In the genomic region with DNA sequence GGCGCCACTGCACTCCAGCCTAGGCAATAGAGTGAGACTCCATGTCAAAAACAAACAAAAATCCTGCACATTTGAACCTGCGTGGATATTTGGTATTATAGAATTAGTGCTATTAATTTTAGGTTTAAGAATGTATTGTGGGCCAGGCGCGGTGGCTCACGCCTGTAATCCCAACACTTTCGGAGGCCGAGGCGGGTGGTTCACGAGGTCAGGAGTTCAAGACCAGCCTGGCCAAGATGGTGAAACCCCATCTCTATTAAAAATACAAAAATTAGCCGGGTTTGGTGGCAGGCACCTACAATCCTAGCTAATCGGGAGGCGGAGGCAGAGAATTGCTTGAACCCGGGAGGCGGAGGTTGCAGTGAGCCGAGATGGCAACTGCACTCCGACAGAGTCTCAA, we compare ENCODE assay signal across 8 cellular contexts. TPM values are rescaled to one million over a fixed set of nuclear protein-coding genes. Genes with fewer than 3 reads are reported as not detected.
DNase-seq lines count a peak whose midpoint lies in the region; ATAC-seq and TF ChIP-seq lines count a peak whose summit lies in the region.
"Not testable (repeated sequence)": the region's sequence is repeated elsewhere in the genome, so short reads cannot be mapped to it uniquely, and the experiment has no call there.
"Had no signal": no experiment of that assay in that cellular context is flagged by ENCODE, and none has a peak within 500 bp of the region (broad histone marks: within the 10 kb centered on the region; RNA-seq: fewer than 3 reads in every experiment).

No MANE protein-coding gene starts in this region.

- peak overlapping the region; percentile 74 for H3K27ac Mint-ChIP-seq in Calu3 (ENCODE audit: unreplicated experiment)
- not testable (repeated sequence) for H3K27ac Mint-ChIP-seq in activated CD4-positive, alpha-beta memory T cell treated with anti-CD3 and anti-CD28 coated beads for 36 hours; activated naive CD4-positive, alpha-beta T cell treated with anti-CD3 and anti-CD28 coated beads for 36 hours
- H3K27ac Mint-ChIP-seq in naive B cell, result peak overlapping the region; percentile 44 to 94 (median 81)
- peak overlapping the region; percentile 90 for H3K27ac Mint-ChIP-seq in stimulated activated effector memory CD8-positive, alpha-beta T cell treated with anti-CD3 and anti-CD28 coated beads, Interleukin-12 subunit alpha, Interleukin-12 subunit beta, amount 100 ng/mL, for 72 hours

- TF ChIP-seq CTCF in Calu3 (IDR thresholded peaks at IDR 0.05; ENCODE audit: unreplicated experiment); SU-DHL-6 (IDR thresholded peaks at IDR 0.05; ENCODE audit: insufficient read depth, low read length, poor library complexity, severe bottlenecking); mammary epithelial cell (conservative IDR thresholded peaks at IDR 0.05 in 1 of 2, IDR thresholded peaks at IDR 0.05 in 1 of 2; ENCODE audit: extremely low read depth in 1 of 2, insufficient read depth in 1 of 2, low read depth in 1 of 2, low read length in 2 of 2): not testable (repeated sequence)

- not testable (repeated sequence) for H3K27ac ChIP-seq in SU-DHL-6 (ENCODE audit: low read depth, low read length); mammary epithelial cell (ENCODE audit: insufficient read depth, low read depth, low read length)

- H3K27me3 Mint-ChIP-seq in Calu3 (ENCODE audit: unreplicated experiment); activated CD4-positive, alpha-beta memory T cell treated with anti-CD3 and anti-CD28 coated beads for 36 hours; activated naive CD4-positive, alpha-beta T cell treated with anti-CD3 and anti-CD28 coated beads for 36 hours (ENCODE audit: low read depth); naive B cell: not testable (repeated sequence)

- H3K36me3 Mint-ChIP-seq in Calu3 (ENCODE audit: insufficient read depth, unreplicated experiment) (peaks cover 22% of the 10 kb centered on the region), naive B cell (peaks cover 4 to 13% of the 10 kb centered on the region in 2 donors)
- H3K36me3 Mint-ChIP-seq in activated CD4-positive, alpha-beta memory T cell treated with anti-CD3 and anti-CD28 coated beads for 36 hours, result peaks cover 18% of the 10 kb centered on the region
- peaks cover 17% of the 10 kb centered on the region for H3K36me3 Mint-ChIP-seq in activated naive CD4-positive, alpha-beta T cell treated with anti-CD3 and anti-CD28 coated beads for 36 hours (ENCODE audit: low read depth)
- peaks cover 43% of the 10 kb centered on the region for H3K36me3 Mint-ChIP-seq in stimulated activated effector memory CD8-positive, alpha-beta T cell treated with anti-CD3 and anti-CD28 coated beads, Interleukin-12 subunit alpha, Interleukin-12 subunit beta, amount 100 ng/mL, for 72 hours

- H3K4me3 ChIP-seq in SU-DHL-6 (ENCODE audit: insufficient read depth, low read length, poor library complexity, severe bottlenecking); mammary epithelial cell (replicated peaks in 1 of 3; ENCODE audit: insufficient read depth in 1 of 3, low read depth in 2 of 3, low read length in 3 of 3): not testable (repeated sequence)

- H3K4me1 ChIP-seq in mammary epithelial cell (ENCODE audit: insufficient read depth, low read length), result peaks cover 23% of the 10 kb centered on the region

- peak overlapping the region; percentile 72 for H3K4me3 Mint-ChIP-seq in Calu3 (ENCODE audit: low read depth, unreplicated experiment)
- peak overlapping the region; percentile 18 for H3K4me3 Mint-ChIP-seq in activated CD4-positive, alpha-beta memory T cell treated with anti-CD3 and anti-CD28 coated beads for 36 hours
- peak overlapping the region; percentile 10 for H3K4me3 Mint-ChIP-seq in activated naive CD4-positive, alpha-beta T cell treated with anti-CD3 and anti-CD28 coated beads for 36 hours
- peak overlapping the region; percentile 67 to 92 (median 80) for H3K4me3 Mint-ChIP-seq in naive B cell
- H3K4me3 Mint-ChIP-seq in stimulated activated effector memory CD8-positive, alpha-beta T cell treated with anti-CD3 and anti-CD28 coated beads, Interleukin-12 subunit alpha, Interleukin-12 subunit beta, amount 100 ng/mL, for 72 hours, result peak overlapping the region; percentile 85

- ATAC-seq in naive B cell (ENCODE audit: low read depth in 2 of 2); stimulated activated effector memory CD8-positive, alpha-beta T cell treated with anti-CD3 and anti-CD28 coated beads, Interleukin-12 subunit alpha, Interleukin-12 subunit beta, amount 100 ng/mL, for 72 hours: not testable (repeated sequence)

- in situ Hi-C loops in mammary epithelial cell (cut with MboI; ENCODE audit: low sequenced_read_pairs in 2 of 2), result loop anchor here in 1 of 2 donors (5.0 to 10.0 kb wide), 2 partner anchors 65 to 233 kb away; partner anchors contain the start of gene BRPF3

- H3F3A ChIP-seq in SU-DHL-6 (ENCODE audit: insufficient read depth), result peaks cover 14% of the 10 kb centered on the region

- 98% methylated on average over 15 of the region's 16 CpGs for WGBS in mammary epithelial cell (ENCODE audit: low coverage, missing lambda C conversion rate)

- H3K9me3 Mint-ChIP-seq in Calu3 (ENCODE audit: low read depth, unreplicated experiment); activated CD4-positive, alpha-beta memory T cell treated with anti-CD3 and anti-CD28 coated beads for 36 hours; activated naive CD4-positive, alpha-beta T cell treated with anti-CD3 and anti-CD28 coated beads for 36 hours; naive B cell; stimulated activated effector memory CD8-positive, alpha-beta T cell treated with anti-CD3 and anti-CD28 coated beads, Interleukin-12 subunit alpha, Interleukin-12 subunit beta, amount 100 ng/mL, for 72 hours: not testable (repeated sequence)

- not testable (repeated sequence) for H3K9me2 ChIP-seq in SU-DHL-6 (replicated peaks; ENCODE audit: insufficient read depth, low read length)

- H3K36me3 ChIP-seq in SU-DHL-6 (ENCODE audit: low read length); mammary epithelial cell (ENCODE audit: insufficient read depth, low read length): not testable (repeated sequence)

- POLR2A ChIA-PET in activated CD4-positive, alpha-beta memory T cell treated with anti-CD3 and anti-CD28 coated beads for 36 hours (lab: Charles Lee), result interaction anchor here (1.0 to 4.4 kb wide), 5 partner anchors 8 to 101 kb away, joined by 3 to 71 read pairs (median 5); partner anchors contain the start of genes BRPF3 and MAPK14

- not testable (repeated sequence) for H3K27me3 ChIP-seq in SU-DHL-6 (ENCODE audit: low read length); mammary epithelial cell (ENCODE audit: insufficient read depth, low read length)

- peak overlapping the region; percentile 61 for H3K4me2 ChIP-seq in SU-DHL-6 (ENCODE audit: low read depth, low read length, poor library complexity, severe bottlenecking)
- H3K4me2 ChIP-seq in mammary epithelial cell (ENCODE audit: insufficient read depth, low read depth, low read length), result peak overlapping the region; percentile 91

- H3K9me3 ChIP-seq in SU-DHL-6 (ENCODE audit: insufficient read depth, low read length); mammary epithelial cell (replicated peaks; ENCODE audit: insufficient read depth, low read length): not testable (repeated sequence)

- CTCF ChIA-PET in Calu3 (lab: Charles Lee), result interaction anchor here (1.0 kb wide), 1 partner anchor 8 kb away, joined by 4 read pairs; no protein-coding TSS in a partner anchor
- CTCF ChIA-PET in activated CD4-positive, alpha-beta memory T cell treated with anti-CD3 and anti-CD28 coated beads for 36 hours (lab: Charles Lee), result interaction anchor here (0.8 to 1.3 kb wide), 3 partner anchors 8 to 101 kb away, joined by 3 to 9 read pairs (median 5); no protein-coding TSS in a partner anchor
- CTCF ChIA-PET in activated naive CD4-positive, alpha-beta T cell treated with anti-CD3 and anti-CD28 coated beads for 36 hours (lab: Charles Lee), result interaction anchor here (1.0 to 4.6 kb wide), 3 partner anchors 7 to 75 kb away, joined by 4 to 33 read pairs (median 4); no protein-coding TSS in a partner anchor
- CTCF ChIA-PET in mammary epithelial cell (lab: Charles Lee; ENCODE audit: low non-redundant PET), result not testable (repeated sequence)

- not testable (repeated sequence) for H3K79me2 ChIP-seq in SU-DHL-6 (ENCODE audit: insufficient read depth, low read length); mammary epithelial cell (ENCODE audit: insufficient read depth, low read length)

- intact Hi-C loops in Calu3 (cut with micrococcal nuclease; ENCODE audit: unreplicated experiment), result not testable (repeated sequence)
- intact Hi-C loops in activated CD4-positive, alpha-beta memory T cell treated with anti-CD3 and anti-CD28 coated beads for 36 hours (cut with micrococcal nuclease), result loop anchor here (10.0 kb wide), 2 partner anchors 175 to 1895 kb away; partner anchors contain the start of gene HMGA1
- intact Hi-C loops in activated naive CD4-positive, alpha-beta T cell treated with anti-CD3 and anti-CD28 coated beads for 36 hours (cut with micrococcal nuclease), result loop anchor here (10.0 kb wide), 1 partner anchor 465 kb away; the partner anchor contains the start of gene SRSF3
- intact Hi-C loops in mammary epithelial cell (cut with micrococcal nuclease), result loop anchor here (5.0 kb wide), 1 partner anchor 628 kb away; no protein-coding TSS in a partner anchor

- H3K9ac ChIP-seq in SU-DHL-6 (ENCODE audit: low read length); mammary epithelial cell (ENCODE audit: insufficient read depth, low read length): not testable (repeated sequence)

- H3K4me1 Mint-ChIP-seq in Calu3 (ENCODE audit: low read depth, unreplicated experiment), result peaks cover 41% of the 10 kb centered on the region
- H3K4me1 Mint-ChIP-seq in activated CD4-positive, alpha-beta memory T cell treated with anti-CD3 and anti-CD28 coated beads for 36 hours (ENCODE audit: low read depth), result peaks cover 51% of the 10 kb centered on the region
- H3K4me1 Mint-ChIP-seq in activated naive CD4-positive, alpha-beta T cell treated with anti-CD3 and anti-CD28 coated beads for 36 hours (ENCODE audit: low read depth), result peaks cover 52% of the 10 kb centered on the region
- peaks cover 43 to 61% (median 46%) of the 10 kb centered on the region in 3 donors for H3K4me1 Mint-ChIP-seq in naive B cell
- H3K4me1 Mint-ChIP-seq in stimulated activated effector memory CD8-positive, alpha-beta T cell treated with anti-CD3 and anti-CD28 coated beads, Interleukin-12 subunit alpha, Interleukin-12 subunit beta, amount 100 ng/mL, for 72 hours, result peaks cover 57% of the 10 kb centered on the region

- dilution Hi-C loops in mammary epithelial cell (cut with HindIII; ENCODE audit: low sequenced_read_pairs), result not testable (repeated sequence)

- not testable (repeated sequence) for BruUV-seq in Calu3 (replicated peaks; lab: Mats Ljungman, UMichigan); mammary epithelial cell (replicated peaks; lab: Mats Ljungman, UMichigan)

- not testable (repeated sequence) for H2AFZ ChIP-seq in SU-DHL-6 (ENCODE audit: low read depth, low read length, severe bottlenecking); mammary epithelial cell (ENCODE audit: low read depth, low read length)

- not testable (repeated sequence) for H4K20me1 ChIP-seq in SU-DHL-6 (ENCODE audit: low read depth, low read length); mammary epithelial cell (ENCODE audit: insufficient read depth, low read length)

- not testable (repeated sequence) for DNase-seq in Calu3; activated CD4-positive, alpha-beta memory T cell treated with anti-CD3 and anti-CD28 coated beads for 36 hours; activated naive CD4-positive, alpha-beta T cell treated with anti-CD3 and anti-CD28 coated beads for 36 hours; mammary epithelial cell; naive B cell; stimulated activated effector memory CD8-positive, alpha-beta T cell treated with anti-CD3 and anti-CD28 coated beads, Interleukin-12 subunit alpha, Interleukin-12 subunit beta, amount 100 ng/mL, for 72 hours (ENCODE audit: low spot score in 2 of 2)

RNA-seq across cellular contexts. Expression of gene MAPK13, which starts 1.0 kb away (rescaled TPM):
- 52.3 and 59.3 TPM in 2 replicates for total RNA-seq in Calu3 (2022)
- total RNA-seq in activated CD4-positive, alpha-beta memory T cell treated with anti-CD3 and anti-CD28 coated beads for 36 hours, result 10 to 100 TPM; 61.0 to 65.0 TPM
- total RNA-seq in activated naive CD4-positive, alpha-beta T cell treated with anti-CD3 and anti-CD28 coated beads for 36 hours, result 10 to 100 TPM; 49.8 to 51.4 TPM
- 10 to 100 TPM; 11.8 to 11.9 TPM for total RNA-seq in mammary epithelial cell
- 23.6 TPM for polyA plus RNA-seq in mammary epithelial cell
- polyA minus RNA-seq in mammary epithelial cell, result 37.9 TPM
- 10 to 100 TPM; 23.5 to 76.5 (median 53.0) TPM for polyA plus RNA-seq in naive B cell (ENCODE audit: low read depth in 6 of 6)
- total RNA-seq: SJSA1 had no signal

Comparison
In these comparisons a context has a peak if more than half of its experiments do, and no peak if none do; other contexts are left out.
1. H3K4me3 Mint-ChIP-seq: peak in every context shown above with its lines; median percentile 85 in stimulated activated effector memory CD8-positive, alpha-beta T cell treated with anti-CD3 and anti-CD28 coated beads, Interleukin-12 subunit alpha, Interleukin-12 subunit beta, amount 100 ng/mL, for 72 hours; 80 in naive B cell; 72 in Calu3; 18 in activated CD4-positive, alpha-beta memory T cell treated with anti-CD3 and anti-CD28 coated beads for 36 hours; 10 in activated naive CD4-positive, alpha-beta T cell treated with anti-CD3 and anti-CD28 coated beads for 36 hours.